In genomic region chr6:32187009-32187709, GRCh38 we compare ENCODE assay signal across 8 cellular contexts. TPM values are rescaled to one million over a fixed set of nuclear protein-coding genes. Genes with fewer than 3 reads are reported as not detected.
A peak's percentile ranks its signal among the peaks of the same experiment; 100 is the strongest.
DNase-seq lines count a peak whose midpoint lies in the region; ATAC-seq, FAIRE-seq and TF ChIP-seq lines count a peak whose summit lies in the region.
"Had no signal": no experiment of that assay in that cellular context is flagged by ENCODE, and none has a peak within 500 bp of the region (broad histone marks: within the 10 kb centered on the region; RNA-seq: fewer than 3 reads in every experiment).

No MANE protein-coding gene starts in this region.

- H3K4me3 ChIP-seq in Karpas-422 (ENCODE audit: low read length) = no peak overlapping the region
- H3K4me3 ChIP-seq in K562 = no peak overlapping the region
- H3K4me3 ChIP-seq in rectal smooth muscle tissue (ENCODE audit: low read length) = peak overlapping the region; percentile 16
- H3K4me3 ChIP-seq in pancreas = no peak overlapping the region

- in situ Hi-C loops in K562 (cut with MboI) = no loop called here

- ATAC-seq in K562 (no peak), pancreas (no peak), GM21529 (IDR thresholded peaks at IDR 0.05; ENCODE audit: unreplicated experiment) (no peak)

- TF ChIP-seq POLR2A in K562 (conservative IDR thresholded peaks at IDR 0.05) = no peak

- TF ChIP-seq CTCF in K562 (IDR thresholded peaks at IDR 0.05 in 2 of 3, conservative IDR thresholded peaks at IDR 0.05 in 1 of 3; ENCODE audit: insufficient read depth in 2 of 3, low read depth in 1 of 3, low read length in 3 of 3) (no peak), pancreas (IDR thresholded peaks at IDR 0.05) (no peak)

- H3K9me3 ChIP-seq in Karpas-422 (ENCODE audit: low read length) = no peaks in the 10 kb centered on the region
- no peaks in the 10 kb centered on the region for H3K9me3 ChIP-seq in K562 (replicated peaks; ENCODE audit: control insufficient read depth, insufficient read depth, low read depth, low read length)
- H3K9me3 ChIP-seq in pancreas = no peaks in the 10 kb centered on the region

- H3K9me2 ChIP-seq in Karpas-422 (replicated peaks; ENCODE audit: insufficient read depth, low read length) = no peaks in the 10 kb centered on the region

- no peaks in the 10 kb centered on the region for H3K27me3 ChIP-seq in Karpas-422 (ENCODE audit: low read length)
- no peaks in the 10 kb centered on the region for H3K27me3 ChIP-seq in K562 (ENCODE audit: control insufficient read depth in 2 of 2, insufficient read depth in 2 of 2, low read length in 2 of 2)
- no peaks in the 10 kb centered on the region for H3K27me3 ChIP-seq in rectal smooth muscle tissue (ENCODE audit: control insufficient read depth, insufficient read depth, low read length)
- H3K27me3 ChIP-seq in pancreas = no peaks in the 10 kb centered on the region

- H3K4me2 ChIP-seq in Karpas-422 (ENCODE audit: low read depth, low read length, poor library complexity, severe bottlenecking) (peak overlapping the region; percentile 27), K562 (ENCODE audit: insufficient read depth, low read length) (peak overlapping the region; percentile 53)

- peaks cover 41% of the 10 kb centered on the region for H3K79me2 ChIP-seq in Karpas-422 (ENCODE audit: low read length)
- H3K79me2 ChIP-seq in K562 (ENCODE audit: control insufficient read depth, insufficient read depth, low read length) = peaks cover 64% of the 10 kb centered on the region

- no peaks in the 10 kb centered on the region for H4K20me1 ChIP-seq in Karpas-422 (ENCODE audit: insufficient read depth, low read depth, low read length)
- H4K20me1 ChIP-seq in K562 (replicated peaks; ENCODE audit: control insufficient read depth, insufficient read depth, low read length) = no peaks in the 10 kb centered on the region

- 79% methylated on average over 12 of the region's 12 CpGs for WGBS in K562 (ENCODE audit: insufficient coverage, low coverage, missing lambda C conversion rate)
- WGBS in pancreas, 2 donors = 77 to 78% methylated on average over 12 of the region's 12 CpGs

- intact Hi-C loops in K562 (cut with micrococcal nuclease) (no loop called here), pancreas (cut with DNase I) (no loop called here)

- no peak for TF ChIP-seq RAD21 in K562 (CRISPR knock-in tag; conservative IDR thresholded peaks at IDR 0.05 in 1 of 2, IDR thresholded peaks at IDR 0.05 in 1 of 2)

- no TSS peak for BruUV-seq in K562 (replicated peaks; lab: Mats Ljungman, UMichigan)

- POLR2A ChIA-PET in K562 (lab: Yijun Ruan, JAX) = interaction anchor here (0.6 to 1.1 kb wide), 5 partner anchors 9 to 533 kb away, joined by 3 read pairs; partner anchors contain the start of genes AGPAT1 and ATF6B

- peak; percentile 46 for DNase-seq in Karpas-422
- no peak for DNase-seq in K562 (ENCODE audit: extremely low read depth in 1 of 4, low spot score in 3 of 4)
- DNase-seq in pancreas = no peak
- no peak for DNase-seq in NCI-H524 (lab: John Stamatoyannopoulos, UW)
- DNase-seq: small intestine had no signal

- peaks cover 9% of the 10 kb centered on the region for H3K36me3 ChIP-seq in Karpas-422 (ENCODE audit: insufficient read depth, low read length)
- H3K36me3 ChIP-seq in K562 (ENCODE audit: control insufficient read depth, insufficient read depth, low read length) = peaks cover 56% of the 10 kb centered on the region; the same call in 2 of the 3 replicates
- peaks cover 11% of the 10 kb centered on the region for H3K36me3 ChIP-seq in rectal smooth muscle tissue (ENCODE audit: control insufficient read depth, insufficient read depth, low read length)
- H3K36me3 ChIP-seq in pancreas = no peaks in the 10 kb centered on the region

- no peaks in the 10 kb centered on the region for H3K9me1 ChIP-seq in K562 (ENCODE audit: control insufficient read depth, insufficient read depth, low read length)

- FAIRE-seq in K562 (lab: Jason Lieb, UNC) (peak; percentile 23), pancreas (lab: Jason Lieb, UNC) (no peak)
- FAIRE-seq: GM12892, small intestine had no signal

- 0 out of 2 replicates have a peak overlapping the region, but pooled peaks have one; percentile 22 for H3K9ac ChIP-seq in Karpas-422 (ENCODE audit: low read length)
- peak overlapping the region in 1 of 2 experiments; percentile 75; a peak in 2 of 4 replicates for H3K9ac ChIP-seq in K562 (ENCODE audit: insufficient read depth in 1 of 2, low read depth in 2 of 2, low read length in 2 of 2)
- no peak overlapping the region for H3K9ac ChIP-seq in rectal smooth muscle tissue (ENCODE audit: low read length)

- H2AFZ ChIP-seq in Karpas-422 (ENCODE audit: low read length) (no peak overlapping the region), K562 (ENCODE audit: low read depth, low read length) (no peak overlapping the region)

- no peak overlapping the region for H3K27ac ChIP-seq in Karpas-422 (ENCODE audit: low read length)
- peak overlapping the region; percentile 68; the same call in 2 of the 3 replicates for H3K27ac ChIP-seq in K562 (ENCODE audit: extremely low read depth, low read depth, low read length)
- peak overlapping the region; percentile 76 for H3K27ac ChIP-seq in rectal smooth muscle tissue (ENCODE audit: low read depth, low read length)
- H3K27ac ChIP-seq in pancreas = no peak overlapping the region

- no peak for TF ChIP-seq EP300 in K562 (IDR thresholded peaks at IDR 0.05; ENCODE audit: low read length)

- CTCF ChIA-PET in K562 (lab: Yijun Ruan, JAX; ENCODE audit: low intra/inter-chr PET ratio) = no interaction called here

- H3K4me1 ChIP-seq in Karpas-422 (ENCODE audit: low read length) (peaks cover 54% of the 10 kb centered on the region), K562 (replicated peaks in 1 of 2; ENCODE audit: control insufficient read depth in 2 of 2, insufficient read depth in 2 of 2, low read length in 2 of 2) (peaks cover 61 to 76% of the 10 kb centered on the region in 2 experiments), rectal smooth muscle tissue (ENCODE audit: control insufficient read depth, insufficient read depth, low read length) (peaks cover 14% of the 10 kb centered on the region), pancreas (peaks cover 0 to 6% (median 3%) of the 10 kb centered on the region in 3 donors)

RNA-seq across cellular contexts. Expression of gene PBX2, which starts 2.8 kb away (rescaled TPM):
- 51.7 and 84.0 TPM in 2 replicates for total RNA-seq in Karpas-422 (2014; rRNA removed; shearing (Covaris generic); ENCODE audit: low replicate concordance)
- total RNA-seq in K562 (2011; cell fraction: chromatin; rRNA removed; ENCODE audit: low replicate concordance) = 227 and 442 TPM in 2 replicates
- 178 and 203 TPM in 2 replicates for total RNA-seq in K562 (2011; cell fraction: nucleolus; rRNA removed)
- 185 and 217 TPM in 2 replicates for total RNA-seq in K562 (2011; cell fraction: nucleoplasm; rRNA removed)
- total RNA-seq in K562 (2014; rRNA removed) (55.6 and 63.8 TPM in 2 replicates), K562 (2014; rRNA removed; fragmentation: Illumina TruSeq; extraction: Trizol) (44.0 and 45.1 TPM in 2 replicates), K562 (2015; rRNA removed; fragmentation: Illumina TruSeq; extraction: Trizol) (60.0 and 62.5 TPM in 2 replicates), K562 (2021) (106 and 126 TPM in 2 replicates), pancreas (10 to 100 TPM; 20.4 to 45.7 (median 26.1) TPM)
- polyA plus RNA-seq in K562 (2011; rRNA removed) (123 and 127 TPM in 2 replicates), K562 (2014; fragmentation: Illumina TruSeq; extraction: Trizol) (108 and 119 TPM in 2 replicates), K562 (2014; fragmentation: Nextera tagmentation; extraction: Ambion mirVana) (1 to 10 TPM; 1.9 to 2.8 TPM), K562 (2014; rRNA removed) (117 and 134 TPM in 2 replicates), pancreas (10 to 100 TPM; 45.9 to 56.3 TPM)
- 105 and 142 TPM in 2 replicates for polyA plus RNA-seq in K562 (2011; cell fraction: cytosol; rRNA removed)
- 340 and 411 TPM in 2 replicates for polyA plus RNA-seq in K562 (2011; cell fraction: nucleus; rRNA removed)
- 110 and 127 TPM in 2 replicates for polyA plus RNA-seq in K562 (2012)
- 55.9 and 77.0 TPM in 2 replicates for polyA minus RNA-seq in K562 (2011; rRNA and poly(A)+ RNA removed)
- 46.1 and 60.9 TPM in 2 replicates for polyA minus RNA-seq in K562 (2011; cell fraction: cytosol; rRNA and poly(A)+ RNA removed)
- polyA minus RNA-seq in K562 (2011; cell fraction: nucleus; rRNA and poly(A)+ RNA removed) = 68.7 and 70.2 TPM in 2 replicates

RNA-seq across cellular contexts. Expression of gene AGER, which starts 3.1 kb away (rescaled TPM):
- 9.0 and 9.2 TPM in 2 replicates for total RNA-seq in Karpas-422 (2014; rRNA removed; shearing (Covaris generic); ENCODE audit: low replicate concordance)
- 28.3 and 66.0 TPM in 2 replicates for total RNA-seq in K562 (2011; cell fraction: chromatin; rRNA removed; ENCODE audit: low replicate concordance)
- total RNA-seq in K562 (2011; cell fraction: nucleolus; rRNA removed) = 35.5 and 36.5 TPM in 2 replicates
- total RNA-seq in K562 (2011; cell fraction: nucleoplasm; rRNA removed) = 27.8 and 29.8 TPM in 2 replicates
- total RNA-seq in K562 (2014; rRNA removed) = 5.3 and 6.2 TPM in 2 replicates
- 2.0 and 2.2 TPM in 2 replicates for total RNA-seq in K562 (2014; rRNA removed; fragmentation: Illumina TruSeq; extraction: Trizol)
- total RNA-seq in K562 (2015; rRNA removed; fragmentation: Illumina TruSeq; extraction: Trizol) = 3.0 and 3.6 TPM in 2 replicates
- 7.8 and 11.5 TPM in 2 replicates for total RNA-seq in K562 (2021)
- polyA plus RNA-seq in K562 (2011; rRNA removed) = 4.1 and 7.9 TPM in 2 replicates
- 2.4 and 3.1 TPM in 2 replicates for polyA plus RNA-seq in K562 (2011; cell fraction: cytosol; rRNA removed)
- 75.1 and 86.2 TPM in 2 replicates for polyA plus RNA-seq in K562 (2011; cell fraction: nucleus; rRNA removed)
- 11.6 and 18.0 TPM in 2 replicates for polyA plus RNA-seq in K562 (2012)
- polyA plus RNA-seq in K562 (2014; fragmentation: Illumina TruSeq; extraction: Trizol) = 5.8 and 8.2 TPM in 2 replicates
- polyA plus RNA-seq in K562 (2014; fragmentation: Nextera tagmentation; extraction: Ambion mirVana) = 1 to 10 TPM; 1.2 to 1.8 TPM
- 10.9 and 11.1 TPM in 2 replicates for polyA plus RNA-seq in K562 (2014; rRNA removed)
- 0.78 and 0.81 TPM in 2 replicates for polyA minus RNA-seq in K562 (2011; rRNA and poly(A)+ RNA removed)
- not detected in 2 replicates for polyA minus RNA-seq in K562 (2011; cell fraction: cytosol; rRNA and poly(A)+ RNA removed)
- polyA minus RNA-seq in K562 (2011; cell fraction: nucleus; rRNA and poly(A)+ RNA removed) = 5.3 and 7.3 TPM in 2 replicates
- total RNA-seq in pancreas = 1 to 10 TPM; 1.9 to 4.4 (median 2.9) TPM
- 10 to 100 TPM; 14.1 to 20.6 TPM for polyA plus RNA-seq in pancreas

RNA-seq across cellular contexts. Expression of gene GPSM3, which starts 5.3 kb away (rescaled TPM):
- total RNA-seq in Karpas-422 (2014; rRNA removed; shearing (Covaris generic); ENCODE audit: low replicate concordance) = 66.5 and 85.9 TPM in 2 replicates
- total RNA-seq in K562 (2011; cell fraction: chromatin; rRNA removed; ENCODE audit: low replicate concordance) = 11.8 and 26.5 TPM in 2 replicates
- 15.2 and 18.8 TPM in 2 replicates for total RNA-seq in K562 (2011; cell fraction: nucleolus; rRNA removed)
- 22.7 and 30.8 TPM in 2 replicates for total RNA-seq in K562 (2011; cell fraction: nucleoplasm; rRNA removed)
- total RNA-seq in K562 (2014; rRNA removed) = 40.5 and 45.0 TPM in 2 replicates
- 13.5 and 14.0 TPM in 2 replicates for total RNA-seq in K562 (2014; rRNA removed; fragmentation: Illumina TruSeq; extraction: Trizol)
- 22.3 and 22.4 TPM in 2 replicates for total RNA-seq in K562 (2015; rRNA removed; fragmentation: Illumina TruSeq; extraction: Trizol)
- total RNA-seq in K562 (2021) = 37.3 and 42.6 TPM in 2 replicates
- polyA plus RNA-seq in K562 (2011; rRNA removed) = 24.4 and 51.8 TPM in 2 replicates
- 44.6 and 52.4 TPM in 2 replicates for polyA plus RNA-seq in K562 (2011; cell fraction: cytosol; rRNA removed)
- polyA plus RNA-seq in K562 (2011; cell fraction: nucleus; rRNA removed) = 32.8 and 42.4 TPM in 2 replicates
- polyA plus RNA-seq in K562 (2012) = 34.2 and 146 TPM in 2 replicates
- 39.6 and 46.5 TPM in 2 replicates for polyA plus RNA-seq in K562 (2014; fragmentation: Illumina TruSeq; extraction: Trizol)
- polyA plus RNA-seq in K562 (2014; fragmentation: Nextera tagmentation; extraction: Ambion mirVana) = 1 to 10 TPM; 5.3 to 5.7 TPM
- polyA plus RNA-seq in K562 (2014; rRNA removed) = 32.2 and 35.1 TPM in 2 replicates
- polyA minus RNA-seq in K562 (2011; rRNA and poly(A)+ RNA removed) = 8.6 and 11.3 TPM in 2 replicates
- 17.9 and 19.4 TPM in 2 replicates for polyA minus RNA-seq in K562 (2011; cell fraction: cytosol; rRNA and poly(A)+ RNA removed)
- polyA minus RNA-seq in K562 (2011; cell fraction: nucleus; rRNA and poly(A)+ RNA removed) = 4.0 and 7.3 TPM in 2 replicates
- 10 to 100 TPM in 1 of 6 donors, 1 to 10 TPM in 3, under 1 TPM in 2; 0.59 to 10.1 (median 2.9) TPM for total RNA-seq in pancreas
- polyA plus RNA-seq in pancreas = 1 to 10 TPM; 5.2 to 5.4 TPM

RNA-seq across cellular contexts. Expression of gene RNF5, which starts 9.0 kb away (rescaled TPM):
- 73.5 and 78.5 TPM in 2 replicates for total RNA-seq in Karpas-422 (2014; rRNA removed; shearing (Covaris generic); ENCODE audit: low replicate concordance)
- 19.1 and 20.3 TPM in 2 replicates for total RNA-seq in K562 (2011; cell fraction: chromatin; rRNA removed; ENCODE audit: low replicate concordance)
- total RNA-seq in K562 (2011; cell fraction: nucleolus; rRNA removed) = 21.5 and 22.6 TPM in 2 replicates
- total RNA-seq in K562 (2011; cell fraction: nucleoplasm; rRNA removed) = 36.4 and 49.9 TPM in 2 replicates
- 129 and 156 TPM in 2 replicates for total RNA-seq in K562 (2014; rRNA removed)
- total RNA-seq in K562 (2014; rRNA removed; fragmentation: Illumina TruSeq; extraction: Trizol) = 123 and 128 TPM in 2 replicates
- total RNA-seq in K562 (2015; rRNA removed; fragmentation: Illumina TruSeq; extraction: Trizol) = 99.1 and 110 TPM in 2 replicates
- total RNA-seq in K562 (2021) = 149 and 154 TPM in 2 replicates
- 161 and 163 TPM in 2 replicates for polyA plus RNA-seq in K562 (2011; rRNA removed)
- 240 and 251 TPM in 2 replicates for polyA plus RNA-seq in K562 (2011; cell fraction: cytosol; rRNA removed)
- 54.9 and 71.1 TPM in 2 replicates for polyA plus RNA-seq in K562 (2011; cell fraction: nucleus; rRNA removed)
- polyA plus RNA-seq in K562 (2012) = 213 and 399 TPM in 2 replicates
- 227 and 245 TPM in 2 replicates for polyA plus RNA-seq in K562 (2014; fragmentation: Illumina TruSeq; extraction: Trizol)
- 10 to 100 TPM; 62.2 to 95.5 TPM for polyA plus RNA-seq in K562 (2014; fragmentation: Nextera tagmentation; extraction: Ambion mirVana)
- polyA plus RNA-seq in K562 (2014; rRNA removed) = 207 and 223 TPM in 2 replicates
- polyA minus RNA-seq in K562 (2011; rRNA and poly(A)+ RNA removed) = 48.7 TPM in 2 replicates
- 29.3 and 40.5 TPM in 2 replicates for polyA minus RNA-seq in K562 (2011; cell fraction: cytosol; rRNA and poly(A)+ RNA removed)
- 9.3 and 18.2 TPM in 2 replicates for polyA minus RNA-seq in K562 (2011; cell fraction: nucleus; rRNA and poly(A)+ RNA removed)
- total RNA-seq in pancreas = 10 to 100 TPM; 16.1 to 28.5 (median 23.2) TPM
- 10 to 100 TPM; 29.0 to 41.4 TPM for polyA plus RNA-seq in pancreas

RNA-seq across cellular contexts. Expression of gene AGPAT1, which starts 11.3 kb away (rescaled TPM):
- total RNA-seq in Karpas-422 (2014; rRNA removed; shearing (Covaris generic); ENCODE audit: low replicate concordance) = 54.8 and 74.5 TPM in 2 replicates
- total RNA-seq in K562 (2011; cell fraction: chromatin; rRNA removed; ENCODE audit: low replicate concordance) = 57.1 and 153 TPM in 2 replicates
- 190 and 234 TPM in 2 replicates for total RNA-seq in K562 (2011; cell fraction: nucleolus; rRNA removed)
- total RNA-seq in K562 (2011; cell fraction: nucleoplasm; rRNA removed) = 210 and 316 TPM in 2 replicates
- total RNA-seq in K562 (2014; rRNA removed) = 69.4 and 115 TPM in 2 replicates
- total RNA-seq in K562 (2014; rRNA removed; fragmentation: Illumina TruSeq; extraction: Trizol) = 45.4 and 51.9 TPM in 2 replicates
- 53.2 and 54.1 TPM in 2 replicates for total RNA-seq in K562 (2015; rRNA removed; fragmentation: Illumina TruSeq; extraction: Trizol)
- 107 and 109 TPM in 2 replicates for total RNA-seq in K562 (2021)
- polyA plus RNA-seq in K562 (2011; rRNA removed) = 78.7 and 138 TPM in 2 replicates
- 220 and 272 TPM in 2 replicates for polyA plus RNA-seq in K562 (2011; cell fraction: cytosol; rRNA removed)
- polyA plus RNA-seq in K562 (2011; cell fraction: nucleus; rRNA removed) = 108 and 142 TPM in 2 replicates
- polyA plus RNA-seq in K562 (2012) = 133 and 141 TPM in 2 replicates
- 165 and 176 TPM in 2 replicates for polyA plus RNA-seq in K562 (2014; fragmentation: Illumina TruSeq; extraction: Trizol)
- 10 to 100 TPM; 37.9 to 43.6 TPM for polyA plus RNA-seq in K562 (2014; fragmentation: Nextera tagmentation; extraction: Ambion mirVana)
- 78.2 and 78.4 TPM in 2 replicates for polyA plus RNA-seq in K562 (2014; rRNA removed)
- 92.5 and 120 TPM in 2 replicates for polyA minus RNA-seq in K562 (2011; rRNA and poly(A)+ RNA removed)
- polyA minus RNA-seq in K562 (2011; cell fraction: cytosol; rRNA and poly(A)+ RNA removed) = 98.4 and 124 TPM in 2 replicates
- polyA minus RNA-seq in K562 (2011; cell fraction: nucleus; rRNA and poly(A)+ RNA removed) = 25.2 and 30.5 TPM in 2 replicates
- total RNA-seq in pancreas = 10 to 100 TPM; 10.1 to 28.1 (median 15.7) TPM
- 10 to 100 TPM; 19.6 to 24.5 TPM for polyA plus RNA-seq in pancreas

Comparison
In these comparisons a context has a peak if more than half of its experiments do, and no peak if none do; other contexts are left out.
1. H3K27ac ChIP-seq: peak in K562 (single experiment) and rectal smooth muscle tissue (single experiment); none in Karpas-422 (single experiment) and pancreas (0 of 4).